Comparison of ENCODE assay signal across 18 cellular contexts in the genomic region with DNA sequence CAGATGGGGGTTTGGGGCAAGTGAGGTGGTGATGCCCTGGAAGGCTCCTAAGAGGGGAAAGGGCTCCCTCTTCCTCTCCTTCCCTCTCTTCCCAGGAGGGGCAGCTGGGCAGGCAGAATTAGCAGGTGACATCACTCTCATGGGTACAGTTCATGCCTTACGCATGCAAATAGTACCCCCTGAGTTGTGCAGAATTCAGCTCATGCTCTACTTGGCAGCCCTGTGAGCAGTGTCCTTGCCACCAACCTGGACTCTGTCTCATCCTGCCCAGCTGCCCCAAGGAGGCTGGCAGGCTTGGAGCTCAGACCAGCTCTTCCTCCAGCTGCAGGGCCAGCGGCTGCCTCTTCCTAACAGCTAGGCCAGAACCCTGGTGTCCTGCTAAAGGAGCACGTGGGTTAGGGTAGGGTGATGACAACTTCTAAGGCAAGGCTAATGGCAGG. TPM values are rescaled to one million over a fixed set of nuclear protein-coding genes. Genes with fewer than 3 reads are reported as not detected.
DNase-seq lines count a peak whose midpoint lies in the region; ATAC-seq and TF ChIP-seq lines count a peak whose summit lies in the region.
"Had no signal": no experiment of that assay in that cellular context is flagged by ENCODE, and none has a peak within 500 bp of the region (broad histone marks: within the 10 kb centered on the region; RNA-seq: fewer than 3 reads in every experiment).

No MANE protein-coding gene starts in this region.

- DNase-seq in activated CD4-positive, alpha-beta memory T cell treated with anti-CD3 and anti-CD28 coated beads for 36 hours: no peak
- DNase-seq in activated CD4-positive, alpha-beta memory T cell treated with anti-CD3 and anti-CD28 coated beads, Interleukin-2, amount 10 ng/mL, durations not matched to agents 7 days and 5 days: no peak
- DNase-seq in activated B cell treated with CpG ODN at 0.5 μM for 24 hours: no peak
- DNase-seq in heart right ventricle: peak in 1 of 2 donors; percentile 42
- DNase-seq in spleen: peak; percentile 40
- no peak for DNase-seq in UCSD-AML1 (lab: John Stamatoyannopoulos, UW; ENCODE audit: unreplicated experiment)
- no peak for DNase-seq in Ammon's horn (ENCODE audit: low spot score)
- no peak for DNase-seq in NOMO-1 treated with DMSO at 0.1 percent for 48 hours (lab: John Stamatoyannopoulos, UW; ENCODE audit: unreplicated experiment)
- DNase-seq: DND-41; effector memory CD8-positive, alpha-beta T cell; GOT3; MV-4-11; NCI-H345; stimulated activated CD4-positive, alpha-beta T cell treated with anti-CD3 and anti-CD28 coated beads, Interleukin-15, amount 100 ng/mL, for 24 hours had no signal

- peak overlapping the region; percentile 4 for H3K4me3 Mint-ChIP-seq in activated CD4-positive, alpha-beta memory T cell treated with anti-CD3 and anti-CD28 coated beads for 36 hours
- H3K4me3 Mint-ChIP-seq in activated CD4-positive, alpha-beta memory T cell treated with anti-CD3 and anti-CD28 coated beads, Interleukin-2, amount 10 ng/mL, durations not matched to agents 7 days and 5 days: no peak overlapping the region
- peak overlapping the region; percentile 26 for H3K4me3 Mint-ChIP-seq in activated B cell treated with CpG ODN at 0.5 μM for 24 hours
- H3K4me3 Mint-ChIP-seq: effector memory CD8-positive, alpha-beta T cell had no signal

- H3K27ac Mint-ChIP-seq in activated CD4-positive, alpha-beta memory T cell treated with anti-CD3 and anti-CD28 coated beads for 36 hours: no peak overlapping the region
- H3K27ac Mint-ChIP-seq in activated CD4-positive, alpha-beta memory T cell treated with anti-CD3 and anti-CD28 coated beads, Interleukin-2, amount 10 ng/mL, durations not matched to agents 7 days and 5 days: no peak overlapping the region
- no peak overlapping the region for H3K27ac Mint-ChIP-seq in activated B cell treated with CpG ODN at 0.5 μM for 24 hours

- TF ChIP-seq POLR2A in spleen (IDR thresholded peaks at IDR 0.05): no peak

- H3K27me3 ChIP-seq in heart right ventricle: no peaks in the 10 kb centered on the region
- no peaks in the 10 kb centered on the region for H3K27me3 ChIP-seq in spleen (replicated peaks in 1 of 7)
- H3K27me3 ChIP-seq: Peyer's patch had no signal

- TF ChIP-seq CTCF in activated B cell treated with CpG ODN at 0.5 μM for 24 hours (IDR thresholded peaks at IDR 0.05) (no peak), heart right ventricle (IDR thresholded peaks at IDR 0.05) (no peak), spleen (IDR thresholded peaks at IDR 0.05 in 8 of 11, conservative IDR thresholded peaks at IDR 0.05 in 3 of 11) (no peak)

- no peaks in the 10 kb centered on the region for H3K9me3 Mint-ChIP-seq in activated CD4-positive, alpha-beta memory T cell treated with anti-CD3 and anti-CD28 coated beads for 36 hours
- H3K9me3 Mint-ChIP-seq in activated CD4-positive, alpha-beta memory T cell treated with anti-CD3 and anti-CD28 coated beads, Interleukin-2, amount 10 ng/mL, durations not matched to agents 7 days and 5 days: no peaks in the 10 kb centered on the region
- H3K9me3 Mint-ChIP-seq in activated B cell treated with CpG ODN at 0.5 μM for 24 hours: no peaks in the 10 kb centered on the region
- H3K9me3 Mint-ChIP-seq: effector memory CD8-positive, alpha-beta T cell had no signal

- 64 to 79% methylated on average over 3 of the region's 3 CpGs for WGBS in heart right ventricle, 2 donors
- WGBS in spleen, 5 donors: 81 to 95% (median 88%) methylated on average over 3 of the region's 3 CpGs

- H3K36me3 ChIP-seq in heart right ventricle (no peaks in the 10 kb centered on the region), spleen (no peaks in the 10 kb centered on the region)
- H3K36me3 ChIP-seq: neutrophil, Peyer's patch had no signal

- peak overlapping the region in 8 of 10 donors; percentile 40 to 86 (median 76) for H3K27ac ChIP-seq in heart right ventricle
- H3K27ac ChIP-seq in spleen: no peak overlapping the region
- H3K27ac ChIP-seq: neutrophil had no signal

- peaks cover 4 to 62% (median 22%) of the 10 kb centered on the region in 9 donors for H3K4me1 ChIP-seq in heart right ventricle
- H3K4me1 ChIP-seq in spleen: peaks cover 8 to 38% (median 26%) of the 10 kb centered on the region in 6 donors

- H3K4me1 Mint-ChIP-seq in activated CD4-positive, alpha-beta memory T cell treated with anti-CD3 and anti-CD28 coated beads for 36 hours (ENCODE audit: low read depth): peaks cover 38% of the 10 kb centered on the region
- H3K4me1 Mint-ChIP-seq in activated CD4-positive, alpha-beta memory T cell treated with anti-CD3 and anti-CD28 coated beads, Interleukin-2, amount 10 ng/mL, durations not matched to agents 7 days and 5 days: peaks cover 45% of the 10 kb centered on the region
- peaks cover 34% of the 10 kb centered on the region for H3K4me1 Mint-ChIP-seq in activated B cell treated with CpG ODN at 0.5 μM for 24 hours

- H3K36me3 Mint-ChIP-seq in activated CD4-positive, alpha-beta memory T cell treated with anti-CD3 and anti-CD28 coated beads for 36 hours: peaks cover 29% of the 10 kb centered on the region
- peaks cover 24% of the 10 kb centered on the region for H3K36me3 Mint-ChIP-seq in activated CD4-positive, alpha-beta memory T cell treated with anti-CD3 and anti-CD28 coated beads, Interleukin-2, amount 10 ng/mL, durations not matched to agents 7 days and 5 days (ENCODE audit: low read depth)
- peaks cover 33% of the 10 kb centered on the region for H3K36me3 Mint-ChIP-seq in activated B cell treated with CpG ODN at 0.5 μM for 24 hours (ENCODE audit: low read depth)

- ATAC-seq in activated B cell treated with CpG ODN at 0.5 μM for 24 hours (ENCODE audit: low read depth) (no peak), heart right ventricle (peak in 7 of 8 donors; percentile 15 to 82 (median 65))
- ATAC-seq: effector memory CD8-positive, alpha-beta T cell; left colon had no signal

- H3K27me3 Mint-ChIP-seq in activated CD4-positive, alpha-beta memory T cell treated with anti-CD3 and anti-CD28 coated beads for 36 hours: no peaks in the 10 kb centered on the region
- H3K27me3 Mint-ChIP-seq in activated CD4-positive, alpha-beta memory T cell treated with anti-CD3 and anti-CD28 coated beads, Interleukin-2, amount 10 ng/mL, durations not matched to agents 7 days and 5 days: no peaks in the 10 kb centered on the region
- peaks cover 2% of the 10 kb centered on the region for H3K27me3 Mint-ChIP-seq in activated B cell treated with CpG ODN at 0.5 μM for 24 hours

- CTCF ChIA-PET in activated CD4-positive, alpha-beta memory T cell treated with anti-CD3 and anti-CD28 coated beads for 36 hours (lab: Charles Lee): interaction anchor here (6.5 kb wide), 1 partner anchor 15 kb away, joined by 69 read pairs; no protein-coding TSS in a partner anchor
- CTCF ChIA-PET in activated CD4-positive, alpha-beta memory T cell treated with anti-CD3 and anti-CD28 coated beads, Interleukin-2, amount 10 ng/mL, durations not matched to agents 7 days and 5 days (lab: Charles Lee): interaction anchor here (1.5 kb wide), 2 partner anchors 15 to 26 kb away, joined by 4 to 6 read pairs; no protein-coding TSS in a partner anchor
- CTCF ChIA-PET in activated B cell treated with CpG ODN at 0.5 μM for 24 hours (lab: Charles Lee): no interaction called here

- POLR2A ChIA-PET in activated CD4-positive, alpha-beta memory T cell treated with anti-CD3 and anti-CD28 coated beads for 36 hours (lab: Charles Lee): interaction anchor here (1.2 kb wide), 1 partner anchor 14 kb away, joined by 3 read pairs; no protein-coding TSS in a partner anchor
- POLR2A ChIA-PET in activated CD4-positive, alpha-beta memory T cell treated with anti-CD3 and anti-CD28 coated beads, Interleukin-2, amount 10 ng/mL, durations not matched to agents 7 days and 5 days (lab: Charles Lee): interaction anchor here (1.5 kb wide), 1 partner anchor 14 kb away, joined by 3 read pairs; no protein-coding TSS in a partner anchor
- POLR2A ChIA-PET in activated B cell treated with CpG ODN at 0.5 μM for 24 hours (lab: Charles Lee): interaction anchor here (1.3 to 2.0 kb wide), 3 partner anchors 14 to 49 kb away, joined by 3 to 5 read pairs (median 4); no protein-coding TSS in a partner anchor

- no peak overlapping the region for H3K4me3 ChIP-seq in heart right ventricle
- H3K4me3 ChIP-seq in spleen: no peak overlapping the region
- H3K4me3 ChIP-seq: Peyer's patch had no signal

- intact Hi-C loops in activated CD4-positive, alpha-beta memory T cell treated with anti-CD3 and anti-CD28 coated beads for 36 hours (cut with micrococcal nuclease): no loop called here
- intact Hi-C loops in activated B cell treated with CpG ODN at 0.5 μM for 24 hours (cut with micrococcal nuclease) (no loop called here), heart right ventricle (cut with DNase I) (no loop called here), spleen (cut with DNase I; ENCODE audit: low total_unique reads) (no loop called here)

- H3K9me3 ChIP-seq in heart right ventricle (no peaks in the 10 kb centered on the region), spleen (no peaks in the 10 kb centered on the region)
- H3K9me3 ChIP-seq: neutrophil, Peyer's patch had no signal

RNA-seq across cellular contexts. Expression of gene CHAC1, which starts 3.3 kb away (rescaled TPM):
- total RNA-seq in activated CD4-positive, alpha-beta memory T cell treated with anti-CD3 and anti-CD28 coated beads for 36 hours: 10 to 100 TPM; 21.6 to 22.3 TPM
- total RNA-seq in activated CD4-positive, alpha-beta memory T cell treated with anti-CD3 and anti-CD28 coated beads, Interleukin-2, amount 10 ng/mL, durations not matched to agents 7 days and 5 days: 10 to 100 TPM; 20.3 to 22.0 TPM
- total RNA-seq in activated B cell treated with CpG ODN at 0.5 μM for 24 hours (22.3 and 27.3 TPM in 2 replicates), heart right ventricle (1 to 10 TPM in 7 of 10 donors, under 1 TPM in 3; 0.31 to 4.8 (median 1.7) TPM), spleen (1 to 10 TPM in 6 of 7 donors, under 1 TPM in 1; 0.92 to 5.5 (median 1.7) TPM)
- polyA plus RNA-seq in heart right ventricle (1 to 10 TPM; 1.7 to 7.6 TPM), spleen (1 to 10 TPM in 2 of 3 donors, under 1 TPM in 1; 0.39 to 1.5 (median 1.1) TPM)

RNA-seq across cellular contexts. Expression of gene DLL4, which starts 27.4 kb away (rescaled TPM):
- not detected for total RNA-seq in activated CD4-positive, alpha-beta memory T cell treated with anti-CD3 and anti-CD28 coated beads for 36 hours
- not detected for total RNA-seq in activated CD4-positive, alpha-beta memory T cell treated with anti-CD3 and anti-CD28 coated beads, Interleukin-2, amount 10 ng/mL, durations not matched to agents 7 days and 5 days
- total RNA-seq in activated B cell treated with CpG ODN at 0.5 μM for 24 hours (0.05 TPM in 1 of 2 replicates, not detected in the other), heart right ventricle (10 to 100 TPM in 8 of 10 donors, 1 to 10 TPM in 2; 6.5 to 24.8 (median 16.6) TPM), spleen (10 to 100 TPM in 5 of 7 donors, 1 to 10 TPM in 2; 7.6 to 26.3 (median 11.0) TPM)
- polyA plus RNA-seq in heart right ventricle (10 to 100 TPM in 1 of 2 donors, 1 to 10 TPM in 1; 8.7 to 10.2 TPM), spleen (1 to 10 TPM; 1.2 to 5.0 (median 2.3) TPM)
- total RNA-seq: T-helper 2 cell treated with Interferon-gamma antibody and Interleukin-4, amounts not matched to agents 100 ng/mL and 5 ng/mL, for 36 hours had no signal

Comparison
In these comparisons a context has a peak if more than half of its experiments do, and no peak if none do; other contexts are left out.
1. H3K27ac ChIP-seq: peak in heart right ventricle (8 of 10); none in spleen (0 of 8).